Comparison of ENCODE assay signal across 10 cellular contexts in genomic region chr5:178467261-178468195, GRCh38.
A peak's percentile ranks its signal among the peaks of the same experiment; 100 is the strongest.
DNase-seq lines count a peak whose midpoint lies in the region; ATAC-seq and TF ChIP-seq lines count a peak whose summit lies in the region.
"Had no signal": no experiment of that assay in that cellular context is flagged by ENCODE, and none has a peak within 500 bp of the region (broad histone marks: within the 10 kb centered on the region; RNA-seq: fewer than 3 reads in every experiment).

No MANE protein-coding gene starts in this region.

- H2AFZ ChIP-seq in neural progenitor cell (replicated peaks), result peak overlapping the region; percentile 20
- H2AFZ ChIP-seq: parathyroid adenoma had no signal

- no peak overlapping the region for H3K4me3 ChIP-seq in neural progenitor cell

- H3K36me3 ChIP-seq in neural progenitor cell, result no peaks in the 10 kb centered on the region
- H3K36me3 ChIP-seq: BE2C had no signal

- H3K4me1 Mint-ChIP-seq in neural progenitor cell, result peaks cover 85% of the 10 kb centered on the region

- H3K9me3 ChIP-seq in neural progenitor cell (ENCODE audit: low read depth), result no peaks in the 10 kb centered on the region
- H3K9me3 ChIP-seq: BE2C had no signal

- H3K9ac ChIP-seq in neural progenitor cell, result no peak overlapping the region
- H3K9ac ChIP-seq: parathyroid adenoma had no signal

- no peaks in the 10 kb centered on the region for H3F3A ChIP-seq in neural progenitor cell (ENCODE audit: low read depth)

- H3K4me1 ChIP-seq in neural progenitor cell, result peaks cover 12% of the 10 kb centered on the region

- no peaks in the 10 kb centered on the region for H4K20me1 ChIP-seq in neural progenitor cell (ENCODE audit: low read depth)

- peak overlapping the region; percentile 30 for H3K4me3 Mint-ChIP-seq in neural progenitor cell

- H3K27me3 ChIP-seq in neural progenitor cell, result no peaks in the 10 kb centered on the region
- H3K27me3 ChIP-seq: BE2C had no signal

- no peak overlapping the region for H3K4me2 ChIP-seq in neural progenitor cell

- no peaks in the 10 kb centered on the region for H3K36me3 Mint-ChIP-seq in neural progenitor cell

- H3K79me2 ChIP-seq in neural progenitor cell (ENCODE audit: low read depth), result no peaks in the 10 kb centered on the region
- H3K79me2 ChIP-seq: parathyroid adenoma had no signal

- DNase-seq in AG08395 (ENCODE audit: low spot score), result peak; percentile 73
- peak; percentile 90 for DNase-seq in NOMO-1 treated with dmso at 0.1 percent for 144 hours (lab: John Stamatoyannopoulos, UW; ENCODE audit: unreplicated experiment)
- no peak for DNase-seq in neural progenitor cell (ENCODE audit: low spot score)
- no peak for DNase-seq in stimulated activated CD4-positive, alpha-beta T cell treated with anti-CD3 and anti-CD28 coated beads, Interleukin-4, amount 100 ng/mL, for 4 hours
- no peak for DNase-seq in stimulated activated CD8-positive, alpha-beta memory T cell treated with anti-CD3 and anti-CD28 coated beads, Interleukin-4, amount 100 ng/mL, for 48 hours
- no peak for DNase-seq in NCI-H526 (lab: John Stamatoyannopoulos, UW)
- DNase-seq in NCI-H82 (lab: John Stamatoyannopoulos, UW), result no peak
- DNase-seq: BE2C had no signal

- no peaks in the 10 kb centered on the region for H3K9me3 Mint-ChIP-seq in neural progenitor cell

- TF ChIP-seq CTCF in neural progenitor cell (IDR thresholded peaks at IDR 0.05), result no peak

- peak; percentile 47 for ATAC-seq in esophagus mucosa

- H3K27me3 Mint-ChIP-seq in neural progenitor cell (ENCODE audit: insufficient read depth, low read depth), result peaks cover 2% of the 10 kb centered on the region

- no peak overlapping the region for H3K27ac ChIP-seq in neural progenitor cell
- H3K27ac ChIP-seq: parathyroid adenoma had no signal

- H3K27ac Mint-ChIP-seq in neural progenitor cell, result peak overlapping the region; percentile 98

Comparison
In these comparisons a context has a peak if more than half of its experiments do, and no peak if none do; other contexts are left out.
1. DNase-seq: peak in AG08395 (single experiment) and NOMO-1 treated with dmso at 0.1 percent for 144 hours (single experiment); none in neural progenitor cell (single experiment), stimulated activated CD4-positive, alpha-beta T cell treated with anti-CD3 and anti-CD28 coated beads, Interleukin-4, amount 100 ng/mL, for 4 hours (0 of 2), stimulated activated CD8-positive, alpha-beta memory T cell treated with anti-CD3 and anti-CD28 coated beads, Interleukin-4, amount 100 ng/mL, for 48 hours (single experiment), NCI-H526 (0 of 2) and NCI-H82 (single experiment).